ENCODE assay signal across 29 cellular contexts in genomic region chr4:41282362-41282761, GRCh38. TPM values are rescaled to one million over a fixed set of nuclear protein-coding genes. Genes with fewer than 3 reads are reported as not detected.
"Had no signal": no experiment of that assay in that cellular context is flagged by ENCODE, and none has a peak within 500 bp of the region (broad histone marks: within the 10 kb centered on the region; RNA-seq: fewer than 3 reads in every experiment).

No MANE protein-coding gene starts in this region.

- H3K27me3 Mint-ChIP-seq: activated CD4-positive, alpha-beta T cell treated with anti-CD3 and anti-CD28 coated beads, Interleukin-2, amount 10 ng/mL, durations not matched to agents 24 days and 14 days had no signal

- H3K4me1 Mint-ChIP-seq: activated CD4-positive, alpha-beta T cell treated with anti-CD3 and anti-CD28 coated beads, Interleukin-2, amount 10 ng/mL, durations not matched to agents 24 days and 14 days; activated naive CD8-positive, alpha-beta T cell treated with anti-CD3 and anti-CD28 coated beads for 36 hours; activated T-helper 17 cell treated with anti-CD3 and anti-CD28 coated beads, Interleukin-2, amount 50 U/mL, for 72 hours had no signal

- H3K9me3 Mint-ChIP-seq: activated CD4-positive, alpha-beta T cell treated with anti-CD3 and anti-CD28 coated beads, Interleukin-2, amount 10 ng/mL, durations not matched to agents 24 days and 14 days; activated CD8-positive, alpha-beta T cell treated with anti-CD3 and anti-CD28 coated beads for 36 hours; activated naive CD8-positive, alpha-beta T cell treated with anti-CD3 and anti-CD28 coated beads for 36 hours; activated T-cell treated with anti-CD3 and anti-CD28 coated beads, Interleukin-2, amount 50 U/mL, for 72 hours; activated T-helper 17 cell treated with anti-CD3 and anti-CD28 coated beads, Interleukin-2, amount 50 U/mL, for 72 hours had no signal

- H3K36me3 ChIP-seq: brain microvascular endothelial cell, SJCRH30 had no signal

- DNase-seq: activated CD4-positive, alpha-beta T cell treated with anti-CD3 and anti-CD28 coated beads, Interleukin-2, amount 10 ng/mL, durations not matched to agents 24 days and 14 days; activated CD4-positive, alpha-beta T cell treated with anti-CD3 and anti-CD28 coated beads, Interleukin-2, amount 50 U/mL, for 4 hours; activated CD8-positive, alpha-beta T cell treated with anti-CD3 and anti-CD28 coated beads for 36 hours; activated effector memory CD4-positive, alpha-beta T cell treated with anti-CD3 and anti-CD28 coated beads, Interleukin-2, amount 50 U/mL, for 16 hours; activated naive CD4-positive, alpha-beta T cell; activated naive CD4-positive, alpha-beta T cell treated with anti-CD3 and anti-CD28 coated beads, Interleukin-2, amount 50 U/mL, for 16 hours; activated naive CD8-positive, alpha-beta T cell treated with anti-CD3 and anti-CD28 coated beads for 36 hours; activated T-cell treated with anti-CD3 and anti-CD28 coated beads, Interleukin-2, amount 50 U/mL, for 1 hour; activated T-cell treated with anti-CD3 and anti-CD28 coated beads, Interleukin-2, amount 50 U/mL, for 72 hours; amniotic stem cell; aorta; brain microvascular endothelial cell; central memory CD4-positive, alpha-beta T cell; NCI-H1105; NCI-H1417 treated with DMSO at 0.1 percent for 48 hours; NCI-H187 treated with DMSO at 0.1 percent for 48 hours; NCI-H2081; NCI-H2171 treated with DMSO at 0.1 percent for 48 hours; NCI-H2227 treated with DMSO at 0.1 percent for 48 hours; NCI-H446; NCI-H510A treated with DMSO at 0.1 percent for 48 hours; NCI-H526 treated with DMSO at 0.1 percent for 48 hours; NCI-H774; SHP77; SJCRH30; T1000 had no signal

- H3K4me3 Mint-ChIP-seq: activated CD4-positive, alpha-beta T cell treated with anti-CD3 and anti-CD28 coated beads, Interleukin-2, amount 10 ng/mL, durations not matched to agents 24 days and 14 days; activated CD8-positive, alpha-beta T cell treated with anti-CD3 and anti-CD28 coated beads for 36 hours; activated naive CD8-positive, alpha-beta T cell treated with anti-CD3 and anti-CD28 coated beads for 36 hours; activated T-cell treated with anti-CD3 and anti-CD28 coated beads, Interleukin-2, amount 50 U/mL, for 72 hours; activated T-helper 17 cell treated with anti-CD3 and anti-CD28 coated beads, Interleukin-2, amount 50 U/mL, for 72 hours had no signal

- H3K36me3 Mint-ChIP-seq: activated naive CD8-positive, alpha-beta T cell treated with anti-CD3 and anti-CD28 coated beads for 36 hours had no signal

- H3K4me3 ChIP-seq: SJCRH30, SK-N-MC had no signal

- H3K27ac ChIP-seq: brain microvascular endothelial cell, SJCRH30, SK-N-MC had no signal

- H3K27ac Mint-ChIP-seq: activated CD4-positive, alpha-beta T cell treated with anti-CD3 and anti-CD28 coated beads, Interleukin-2, amount 10 ng/mL, durations not matched to agents 24 days and 14 days; activated CD8-positive, alpha-beta T cell treated with anti-CD3 and anti-CD28 coated beads for 36 hours; activated naive CD8-positive, alpha-beta T cell treated with anti-CD3 and anti-CD28 coated beads for 36 hours; activated T-cell treated with anti-CD3 and anti-CD28 coated beads, Interleukin-2, amount 50 U/mL, for 72 hours; activated T-helper 17 cell treated with anti-CD3 and anti-CD28 coated beads, Interleukin-2, amount 50 U/mL, for 72 hours had no signal

- H3K27me3 ChIP-seq: brain microvascular endothelial cell, SJCRH30 had no signal

- H3K9me3 ChIP-seq: SJCRH30 had no signal

RNA-seq across cellular contexts. Expression of gene UCHL1, which starts 25.6 kb away (rescaled TPM):
- total RNA-seq: T-helper 1 cell treated with Interleukin-12 subunit alpha and Interleukin-12 subunit beta and Interleukin-4 antibody, amounts not matched to agents 30 ng/mL and 1 ng/mL, for 36 hours had no signal
